1 cellular context compared by ENCODE assay signal in genomic region chr2:176079851-176080539, GRCh38.
TF ChIP-seq lines count a peak whose summit lies in the region.

No MANE protein-coding gene starts in this region.

TF ChIP-seq in H1, 55 proteins besides CTCF, POLR2A, EP300 and RAD21:
- no peak for TF ChIP-seq KDM5A (IDR thresholded peaks at IDR 0.05; ENCODE audit: low read length)
- no peak for TF ChIP-seq CTBP2 (IDR thresholded peaks at IDR 0.05; ENCODE audit: borderline replicate concordance, insufficient read depth, insufficient read length, low read length)
- TF ChIP-seq KDM4A (IDR thresholded peaks at IDR 0.05; ENCODE audit: low read depth, low read length, severe bottlenecking): no peak
- TF ChIP-seq CHD2 (IDR thresholded peaks at IDR 0.05; ENCODE audit: low read length): no peak
- 0 out of 2 replicates have a peak, but pooled peaks have one; percentile 47 for TF ChIP-seq KDM1A (IDR thresholded peaks at IDR 0.05; ENCODE audit: borderline replicate concordance, low read length)
- TF ChIP-seq SIRT6 (IDR thresholded peaks at IDR 0.05; ENCODE audit: low read length): no peak
- 0 out of 2 replicates have a peak, but pooled peaks have one; percentile 14 for TF ChIP-seq SRF (IDR thresholded peaks at IDR 0.05; ENCODE audit: low read depth, low read length)
- TF ChIP-seq CREB1 (IDR thresholded peaks at IDR 0.05): peak; percentile 66
- TF ChIP-seq RXRA (IDR thresholded peaks at IDR 0.05; ENCODE audit: insufficient read depth, low read depth, low read length): no peak
- TF ChIP-seq BACH1 (IDR thresholded peaks at IDR 0.05; ENCODE audit: low read length): no peak
- no peak for TF ChIP-seq RBBP5 (IDR thresholded peaks at IDR 0.05; ENCODE audit: borderline replicate concordance, low read depth, low read length)
- TF ChIP-seq BCL11A (IDR thresholded peaks at IDR 0.05; ENCODE audit: low read depth in 2 of 2, low read length in 2 of 2): no peak
- TF ChIP-seq CEBPB (IDR thresholded peaks at IDR 0.05; ENCODE audit: low read depth, low read length): no peak
- TF ChIP-seq SAP30 (IDR thresholded peaks at IDR 0.05; ENCODE audit: insufficient read depth, insufficient replicate concordance, low read length): no peak
- no peak for TF ChIP-seq MAFK (IDR thresholded peaks at IDR 0.05; ENCODE audit: low read depth, low read length)
- no peak; the same call in 1 of the 2 replicates for TF ChIP-seq E2F6 (IDR thresholded peaks at IDR 0.05)
- no peak for TF ChIP-seq JUN (IDR thresholded peaks at IDR 0.05; ENCODE audit: low read depth, low read length)
- peak; percentile 37 for TF ChIP-seq ASH2L (IDR thresholded peaks at IDR 0.05; ENCODE audit: low read length)
- TF ChIP-seq ATF2 (IDR thresholded peaks at IDR 0.05; ENCODE audit: low read length): no peak
- 0 out of 2 replicates have a peak, but pooled peaks have one; percentile 55 for TF ChIP-seq TCF12 (IDR thresholded peaks at IDR 0.05; ENCODE audit: low read depth, low read length)
- TF ChIP-seq SP4 (IDR thresholded peaks at IDR 0.05; ENCODE audit: low read length): no peak
- TF ChIP-seq CHD1 (IDR thresholded peaks at IDR 0.05; ENCODE audit: low read depth, low read length): no peak
- TF ChIP-seq TAF7 (optimal IDR thresholded peaks at IDR 0.05; ENCODE audit: borderline replicate concordance, low read depth, low read length): peak; percentile 66
- no peak for TF ChIP-seq CBX5 (IDR thresholded peaks at IDR 0.05; ENCODE audit: low read depth, low read length)
- no peak for TF ChIP-seq PHF8 (conservative IDR thresholded peaks at IDR 0.05; ENCODE audit: low read depth, low read length)
- no peak for TF ChIP-seq JUND (IDR thresholded peaks at IDR 0.05; ENCODE audit: low read length)
- no peak for TF ChIP-seq POLR2AphosphoS5 (IDR thresholded peaks at IDR 0.05; ENCODE audit: low read depth, low read length)
- no peak for TF ChIP-seq EZH2 (IDR thresholded peaks at IDR 0.05; ENCODE audit: low read depth, low read length, severe bottlenecking)
- 0 out of 2 replicates have a peak, but pooled peaks have one; percentile 38 for TF ChIP-seq YY1 (IDR thresholded peaks at IDR 0.05; ENCODE audit: low read depth, low read length)
- no peak for TF ChIP-seq CBX8 (IDR thresholded peaks at IDR 0.05; ENCODE audit: borderline replicate concordance, low read depth, low read length)
- TF ChIP-seq SIX5 (IDR thresholded peaks at IDR 0.05; ENCODE audit: low read depth, low read length): no peak
